ENCODE assay signal across 21 cellular contexts in the genomic region with DNA sequence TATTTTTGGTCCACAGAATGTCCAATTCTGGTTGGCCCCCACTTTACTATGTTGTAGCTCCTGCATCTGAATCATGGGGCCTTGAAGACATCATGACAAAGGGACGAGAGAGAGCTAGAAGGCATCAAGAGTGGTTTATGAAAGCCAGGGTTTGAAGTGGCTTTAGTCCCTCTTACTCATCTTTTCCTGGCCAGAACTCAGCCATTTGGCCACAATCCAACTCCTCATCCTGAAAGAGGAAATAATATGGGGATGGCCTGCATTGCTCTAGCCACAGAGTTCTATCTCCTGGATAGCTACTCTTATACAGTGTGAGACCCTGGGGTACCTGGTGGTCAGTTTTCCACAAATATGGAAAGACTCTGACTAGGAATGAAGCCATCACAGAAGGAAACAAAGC.
DNase-seq lines count a peak whose midpoint lies in the region; ATAC-seq and TF ChIP-seq lines count a peak whose summit lies in the region.
"Had no signal": no experiment of that assay in that cellular context is flagged by ENCODE, and none has a peak within 500 bp of the region (broad histone marks: within the 10 kb centered on the region; RNA-seq: fewer than 3 reads in every experiment).

No MANE protein-coding gene starts in this region.

- no peaks in the 10 kb centered on the region for H3K27me3 ChIP-seq in breast epithelium

- no peaks in the 10 kb centered on the region for H3K4me1 ChIP-seq in breast epithelium
- H3K4me1 ChIP-seq: A549, HAP-1 had no signal

- CTCF ChIA-PET in MCF 10A (lab: Yijun Ruan, JAX), result interaction anchor here (0.6 kb wide), 2 partner anchors 240 to 579 kb away, joined by 3 read pairs; no protein-coding TSS in a partner anchor

- POLR2A ChIA-PET in MCF 10A (lab: Yijun Ruan, JAX), result no interaction called here

- TF ChIP-seq CTCF in MCF 10A (IDR thresholded peaks at IDR 0.05; ENCODE audit: unreplicated experiment) (no peak), breast epithelium (IDR thresholded peaks at IDR 0.05) (no peak), fibroblast of the aortic adventitia (IDR thresholded peaks at IDR 0.05; ENCODE audit: insufficient read depth, low read length) (no peak)

- H3K4me3 Mint-ChIP-seq in MCF 10A (ENCODE audit: unreplicated experiment), result no peak overlapping the region
- H3K4me3 Mint-ChIP-seq: CD4-positive, CD25-positive, alpha-beta regulatory T cell; IgD-negative memory B cell had no signal

- H3K36me3 ChIP-seq in breast epithelium, result no peaks in the 10 kb centered on the region
- H3K36me3 ChIP-seq: HAP-1 had no signal

- ATAC-seq in GM19397 (IDR thresholded peaks at IDR 0.05; ENCODE audit: unreplicated experiment), result no peak
- ATAC-seq: A549, GM12878, Right ventricle myocardium inferior, SK-N-SH treated with all-trans-retinoic acid at 6 μM for 48 hours had no signal

- TF ChIP-seq POLR2A in breast epithelium (IDR thresholded peaks at IDR 0.05), result no peak

- H3K36me3 Mint-ChIP-seq in MCF 10A (ENCODE audit: insufficient read depth, unreplicated experiment), result no peaks in the 10 kb centered on the region
- H3K36me3 Mint-ChIP-seq: CD4-positive, CD25-positive, alpha-beta regulatory T cell; IgD-negative memory B cell had no signal

- H3K9me3 Mint-ChIP-seq in MCF 10A (ENCODE audit: unreplicated experiment), result no peaks in the 10 kb centered on the region

- intact Hi-C loops in MCF 10A (cut with micrococcal nuclease), result no loop called here
- intact Hi-C loops in breast epithelium (cut with DNase I; ENCODE audit: low total_unique reads), result no loop called here

- no peak overlapping the region for H3K4me3 ChIP-seq in breast epithelium
- no peak overlapping the region for H3K4me3 ChIP-seq in fibroblast of the aortic adventitia (ENCODE audit: low read depth, low read length)
- H3K4me3 ChIP-seq: A549, GM12878, HAP-1, PC-9 had no signal

- no peaks in the 10 kb centered on the region for H3K9me3 ChIP-seq in breast epithelium
- H3K9me3 ChIP-seq: A549, HAP-1 had no signal

- no peak overlapping the region for H3K27ac ChIP-seq in breast epithelium
- H3K27ac ChIP-seq: A549, PC-9 had no signal

- BruUV-seq in MCF 10A (replicated peaks; lab: Mats Ljungman, UMichigan), result no TSS peak

- DNase-seq in MCF 10A (ENCODE audit: unreplicated experiment) (peak; percentile 5), breast epithelium (ENCODE audit: low spot score in 2 of 2) (no peak), RPMI7951 (ENCODE audit: low read depth) (peak; percentile 3), fibroblast of the aortic adventitia (ENCODE audit: low read depth) (peak; percentile 8), RKO (ENCODE audit: low spot score) (no peak), NCI-H2227 treated with DMSO at 0.1 percent for 48 hours (lab: John Stamatoyannopoulos, UW) (no peak)
- DNase-seq: AML-193; CD4-positive, CD25-positive, alpha-beta regulatory T cell; NCI-H1092 treated with DMSO at 0.1 percent for 48 hours; NCI-H1694; NCI-H2107; NCI-H345; NCI-H69; PC-9 had no signal

- H3K4me1 Mint-ChIP-seq in MCF 10A (ENCODE audit: insufficient read depth, unreplicated experiment), result no peaks in the 10 kb centered on the region
- H3K4me1 Mint-ChIP-seq: CD4-positive, CD25-positive, alpha-beta regulatory T cell; IgD-negative memory B cell had no signal

- H3K27ac Mint-ChIP-seq in MCF 10A (ENCODE audit: low read depth, unreplicated experiment), result no peak overlapping the region
- H3K27ac Mint-ChIP-seq: CD4-positive, CD25-positive, alpha-beta regulatory T cell; IgD-negative memory B cell had no signal

- H3K27me3 Mint-ChIP-seq in MCF 10A (ENCODE audit: insufficient read depth, unreplicated experiment), result no peaks in the 10 kb centered on the region
- H3K27me3 Mint-ChIP-seq: IgD-negative memory B cell had no signal

Comparison
In these comparisons a context has a peak if more than half of its experiments do, and no peak if none do; other contexts are left out.
1. DNase-seq: peak in MCF 10A (single experiment), RPMI7951 (single experiment) and fibroblast of the aortic adventitia (single experiment); none in breast epithelium (0 of 2), RKO (single experiment) and NCI-H2227 treated with DMSO at 0.1 percent for 48 hours (single experiment).